In genomic region chr10:97572214-97572989, GRCh38 we compare ENCODE assay signal across 9 cellular contexts. TPM values are rescaled to one million over a fixed set of nuclear protein-coding genes. Genes with fewer than 3 reads are reported as not detected.
DNase-seq lines count a peak whose midpoint lies in the region; ATAC-seq and TF ChIP-seq lines count a peak whose summit lies in the region.
"Had no signal": no experiment of that assay in that cellular context is flagged by ENCODE, and none has a peak within 500 bp of the region (broad histone marks: within the 10 kb centered on the region; RNA-seq: fewer than 3 reads in every experiment).

Gene ANKRD2 (plus strand): TSS chr10:97572779. CDS start chr10:97572789, 10 bp downstream.

- ATAC-seq in GM19372 (IDR thresholded peaks at IDR 0.05; ENCODE audit: low read depth, unreplicated experiment) (peak; percentile 79), GM21447 (IDR thresholded peaks at IDR 0.05; ENCODE audit: unreplicated experiment) (no peak)

- no peaks in the 10 kb centered on the region for H3K27me3 ChIP-seq in kidney epithelial cell (ENCODE audit: control insufficient read depth, insufficient read depth, low read length)

- peak; percentile 79 for DNase-seq in CD1c-positive myeloid dendritic cell (ENCODE audit: extremely low spot score)
- peak; percentile 17 for DNase-seq in NCI-H1092 (lab: John Stamatoyannopoulos, UW)
- peak; percentile 7 for DNase-seq in central memory CD4-positive, alpha-beta T cell
- no peak for DNase-seq in kidney epithelial cell (ENCODE audit: low read depth)
- peak; percentile 60 for DNase-seq in stimulated activated CD4-positive, alpha-beta T cell treated with anti-CD3 and anti-CD28 coated beads, Interleukin-1b, Interleukin-23, amount 100 ng/mL, for 48 hours

- H3K4me3 ChIP-seq in WI38 (ENCODE audit: low read depth, low read length) (no peak within 1 kb of the TSS), kidney epithelial cell (ENCODE audit: low read depth, low read length) (no peak within 1 kb of the TSS)
- H3K4me3 ChIP-seq: SK-N-MC had no signal

- peaks cover 1% of the 10 kb centered on the region for H3K36me3 ChIP-seq in kidney epithelial cell (ENCODE audit: control insufficient read depth, insufficient read depth, low read length)

- TF ChIP-seq CTCF in WI38 (IDR thresholded peaks at IDR 0.05; ENCODE audit: low read depth, low read length) (peak; percentile 86), kidney epithelial cell (IDR thresholded peaks at IDR 0.05; ENCODE audit: insufficient read depth, low read length, poor library complexity, severe bottlenecking) (peak; percentile 94)

RNA-seq across cellular contexts. Expression of gene ANKRD2, which starts in this region (rescaled TPM):
- 0.08 TPM in 1 of 2 replicates, not detected in the other for total RNA-seq in kidney epithelial cell
